In the genomic region with DNA sequence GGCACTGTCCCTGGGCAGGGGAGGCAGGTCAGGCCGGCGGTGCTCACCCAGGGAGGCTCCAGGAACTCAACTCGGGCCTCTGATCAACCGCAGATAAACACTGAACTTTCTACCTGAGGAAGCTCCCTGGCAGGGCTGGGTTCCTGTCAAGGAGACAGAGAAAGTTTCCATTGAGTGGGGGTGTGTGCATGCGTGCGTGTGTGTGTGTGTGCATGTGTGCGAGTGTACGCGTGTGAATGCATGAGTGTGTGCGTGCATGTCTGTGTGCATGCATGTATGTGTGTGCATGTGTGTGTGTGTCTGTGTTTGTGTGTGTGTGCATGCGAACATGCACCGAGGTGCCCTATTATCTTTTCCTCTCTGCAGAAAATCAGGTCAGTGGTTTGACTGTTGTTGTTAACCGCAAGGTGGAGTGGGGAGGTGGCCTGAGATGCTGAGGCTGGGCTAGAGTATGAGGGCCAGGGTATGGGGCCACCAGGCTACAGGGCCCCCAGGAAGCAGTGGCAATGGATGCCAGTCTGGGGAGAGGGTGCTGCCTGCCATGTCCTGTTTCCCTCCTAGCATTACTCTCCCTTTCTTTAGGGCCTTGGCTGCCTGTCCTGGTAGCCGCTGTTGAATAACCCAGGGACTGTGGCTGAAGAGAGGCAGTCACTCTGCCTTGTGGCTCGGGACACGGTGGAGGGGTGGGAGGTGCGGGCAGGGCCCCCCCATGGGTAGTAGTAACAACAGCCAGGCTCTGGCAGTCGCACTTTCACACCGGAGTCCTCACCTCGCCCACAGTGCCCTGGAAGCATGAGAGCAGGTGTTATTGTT, we compare ENCODE assay signal across 8 cellular contexts. TPM values are rescaled to one million over a fixed set of nuclear protein-coding genes. Genes with fewer than 3 reads are reported as not detected.
A peak's percentile ranks its signal among the peaks of the same experiment; 100 is the strongest.
DNase-seq lines count a peak whose midpoint lies in the region; ATAC-seq and TF ChIP-seq lines count a peak whose summit lies in the region.

No MANE protein-coding gene starts in this region.

- H3K4me1 ChIP-seq in duodenal mucosa (ENCODE audit: control insufficient read depth in 1 of 2, insufficient read depth in 2 of 2, low read length in 2 of 2) = peaks cover 50 to 52% of the 10 kb centered on the region in 2 donors

- no peaks in the 10 kb centered on the region for H3K27me3 Mint-ChIP-seq in CD4-positive, alpha-beta T cell
- H3K27me3 Mint-ChIP-seq in activated CD4-positive, alpha-beta memory T cell treated with anti-CD3 and anti-CD28 coated beads, Interleukin-2, amount 10 ng/mL, durations not matched to agents 7 days and 5 days = peaks cover 47% of the 10 kb centered on the region

- DNase-seq in CD4-positive, alpha-beta T cell = peak in 8 of 10 experiments; percentile 57 to 90 (median 66)
- peak; percentile 75 for DNase-seq in activated CD4-positive, alpha-beta memory T cell treated with anti-CD3 and anti-CD28 coated beads, Interleukin-2, amount 10 ng/mL, durations not matched to agents 7 days and 5 days
- DNase-seq in sciatic nerve (ENCODE audit: low spot score) (peak; percentile 68), pons (ENCODE audit: low spot score) (no peak), NCI-H2029 (lab: John Stamatoyannopoulos, UW) (no peak)

- peak overlapping the region in 1 of 2 donors; percentile 59 for H3K4me3 ChIP-seq in duodenal mucosa (ENCODE audit: low read depth in 1 of 2, low read length in 2 of 2)

- peak overlapping the region; percentile 68 for H3K4me3 Mint-ChIP-seq in CD4-positive, alpha-beta T cell
- H3K4me3 Mint-ChIP-seq in activated CD4-positive, alpha-beta memory T cell treated with anti-CD3 and anti-CD28 coated beads, Interleukin-2, amount 10 ng/mL, durations not matched to agents 7 days and 5 days = peak overlapping the region; percentile 44

- H3K4me1 Mint-ChIP-seq in CD4-positive, alpha-beta T cell (ENCODE audit: low read depth) = peaks cover 81% of the 10 kb centered on the region
- H3K4me1 Mint-ChIP-seq in activated CD4-positive, alpha-beta memory T cell treated with anti-CD3 and anti-CD28 coated beads, Interleukin-2, amount 10 ng/mL, durations not matched to agents 7 days and 5 days = peaks cover 57% of the 10 kb centered on the region

- H3K36me3 ChIP-seq in duodenal mucosa (ENCODE audit: control insufficient read depth in 1 of 2, insufficient read depth in 2 of 2, low read length in 2 of 2) = no peaks in the 10 kb centered on the region

- peaks cover 4% of the 10 kb centered on the region for H3K36me3 Mint-ChIP-seq in CD4-positive, alpha-beta T cell (ENCODE audit: low read depth)
- H3K36me3 Mint-ChIP-seq in activated CD4-positive, alpha-beta memory T cell treated with anti-CD3 and anti-CD28 coated beads, Interleukin-2, amount 10 ng/mL, durations not matched to agents 7 days and 5 days (ENCODE audit: low read depth) = peaks cover 2% of the 10 kb centered on the region

- H3K27ac Mint-ChIP-seq in CD4-positive, alpha-beta T cell = peak overlapping the region; percentile 94
- H3K27ac Mint-ChIP-seq in activated CD4-positive, alpha-beta memory T cell treated with anti-CD3 and anti-CD28 coated beads, Interleukin-2, amount 10 ng/mL, durations not matched to agents 7 days and 5 days = peak overlapping the region; percentile 71

- no peaks in the 10 kb centered on the region for H3K27me3 ChIP-seq in CD4-positive, alpha-beta T cell (ENCODE audit: control insufficient read depth, insufficient read depth, low read length)
- H3K27me3 ChIP-seq in duodenal mucosa (ENCODE audit: control insufficient read depth in 1 of 2, insufficient read depth in 2 of 2, low read length in 2 of 2) = no peaks in the 10 kb centered on the region

- peak overlapping the region; percentile 38 to 52 for H3K9ac ChIP-seq in duodenal mucosa (ENCODE audit: low read depth in 1 of 2, low read length in 2 of 2)

- no peaks in the 10 kb centered on the region for H3K9me3 ChIP-seq in CD4-positive, alpha-beta T cell (ENCODE audit: control insufficient read depth, low read length)
- no peaks in the 10 kb centered on the region for H3K9me3 ChIP-seq in duodenal mucosa (ENCODE audit: control insufficient read depth in 1 of 2, low read length in 2 of 2)

- POLR2A ChIA-PET in CD4-positive, alpha-beta T cell (lab: Charles Lee) = interaction anchor here (0.8 to 18.9 kb wide), 14 partner anchors 8 to 179 kb away, joined by 3 to 668 read pairs (median 8); a partner anchor contains a TSS
- POLR2A ChIA-PET in activated CD4-positive, alpha-beta memory T cell treated with anti-CD3 and anti-CD28 coated beads, Interleukin-2, amount 10 ng/mL, durations not matched to agents 7 days and 5 days (lab: Charles Lee) = interaction anchor here (1.0 to 6.1 kb wide), 14 partner anchors 8 to 174 kb away, joined by 3 to 79 read pairs (median 8); a partner anchor contains a TSS

- peak; percentile 71 for ATAC-seq in CD4-positive, alpha-beta T cell (ENCODE audit: poor library complexity)
- ATAC-seq in sciatic nerve (no peak), HG02885 (IDR thresholded peaks at IDR 0.05; ENCODE audit: poor library complexity, unreplicated experiment) (no peak), HG02623 (IDR thresholded peaks at IDR 0.05; ENCODE audit: unreplicated experiment) (no peak)

- CTCF ChIA-PET in CD4-positive, alpha-beta T cell (lab: Charles Lee) = interaction anchor here (0.6 to 11.6 kb wide), 6 partner anchors 9 to 125 kb away, joined by 3 to 147 read pairs (median 8); a partner anchor contains a TSS
- CTCF ChIA-PET in activated CD4-positive, alpha-beta memory T cell treated with anti-CD3 and anti-CD28 coated beads, Interleukin-2, amount 10 ng/mL, durations not matched to agents 7 days and 5 days (lab: Charles Lee) = interaction anchor here (1.3 to 14.7 kb wide), 4 partner anchors 9 to 179 kb away, joined by 4 to 266 read pairs (median 8); a partner anchor contains a TSS

- no peak for TF ChIP-seq CTCF in CD4-positive, alpha-beta T cell (IDR thresholded peaks at IDR 0.05)

- intact Hi-C loops in CD4-positive, alpha-beta T cell (cut with DNase I, micrococcal nuclease) = loop anchor here (1.0 to 10.0 kb wide), 3 partner anchors 19 to 1124 kb away; no protein-coding TSS in a partner anchor
- intact Hi-C loops in sciatic nerve (cut with DNase I) = no loop called here

- H3K27ac ChIP-seq in CD4-positive, alpha-beta T cell (ENCODE audit: low read depth, low read length) = peak overlapping the region; percentile 79
- H3K27ac ChIP-seq in duodenal mucosa (ENCODE audit: low read depth, low read length) = peak overlapping the region; percentile 87

- H3K9me3 Mint-ChIP-seq in CD4-positive, alpha-beta T cell = no peaks in the 10 kb centered on the region
- no peaks in the 10 kb centered on the region for H3K9me3 Mint-ChIP-seq in activated CD4-positive, alpha-beta memory T cell treated with anti-CD3 and anti-CD28 coated beads, Interleukin-2, amount 10 ng/mL, durations not matched to agents 7 days and 5 days

RNA-seq across cellular contexts. Expression of a gene that starts 24.0 kb away (rescaled TPM):
- 100 to 1,000 TPM; 170 to 180 TPM for total RNA-seq in CD4-positive, alpha-beta T cell
- total RNA-seq in activated CD4-positive, alpha-beta memory T cell treated with anti-CD3 and anti-CD28 coated beads, Interleukin-2, amount 10 ng/mL, durations not matched to agents 7 days and 5 days = 10 to 100 TPM; 43.3 to 44.6 TPM
- total RNA-seq in sciatic nerve = 1.4 TPM

RNA-seq across cellular contexts. Expression of a gene that starts 39.8 kb away (rescaled TPM):
- total RNA-seq in CD4-positive, alpha-beta T cell = 1 to 10 TPM; 3.0 to 4.2 TPM
- 10 to 100 TPM in 1 of 2 experiments, 1 to 10 TPM in 1; 9.5 to 12.7 TPM for total RNA-seq in activated CD4-positive, alpha-beta memory T cell treated with anti-CD3 and anti-CD28 coated beads, Interleukin-2, amount 10 ng/mL, durations not matched to agents 7 days and 5 days
- total RNA-seq in sciatic nerve = 0.36 TPM

Comparison
In these comparisons a context has a peak if more than half of its experiments do, and no peak if none do; other contexts are left out.
1. DNase-seq: peak in CD4-positive, alpha-beta T cell (8 of 10), activated CD4-positive, alpha-beta memory T cell treated with anti-CD3 and anti-CD28 coated beads, Interleukin-2, amount 10 ng/mL, durations not matched to agents 7 days and 5 days (single experiment) and sciatic nerve (single experiment); none in pons (single experiment) and NCI-H2029 (single experiment).
2. RNA of a gene that starts 24.0 kb away (total RNA-seq): 170 to 180 TPM in CD4-positive, alpha-beta T cell and 43.3 to 44.6 TPM in activated CD4-positive, alpha-beta memory T cell treated with anti-CD3 and anti-CD28 coated beads, Interleukin-2, amount 10 ng/mL, durations not matched to agents 7 days and 5 days; 1.4 TPM in sciatic nerve (single experiment); every median in the first group is over 10 times any median in the second.